ENCODE assay signal across 13 cellular contexts in the genomic region with DNA sequence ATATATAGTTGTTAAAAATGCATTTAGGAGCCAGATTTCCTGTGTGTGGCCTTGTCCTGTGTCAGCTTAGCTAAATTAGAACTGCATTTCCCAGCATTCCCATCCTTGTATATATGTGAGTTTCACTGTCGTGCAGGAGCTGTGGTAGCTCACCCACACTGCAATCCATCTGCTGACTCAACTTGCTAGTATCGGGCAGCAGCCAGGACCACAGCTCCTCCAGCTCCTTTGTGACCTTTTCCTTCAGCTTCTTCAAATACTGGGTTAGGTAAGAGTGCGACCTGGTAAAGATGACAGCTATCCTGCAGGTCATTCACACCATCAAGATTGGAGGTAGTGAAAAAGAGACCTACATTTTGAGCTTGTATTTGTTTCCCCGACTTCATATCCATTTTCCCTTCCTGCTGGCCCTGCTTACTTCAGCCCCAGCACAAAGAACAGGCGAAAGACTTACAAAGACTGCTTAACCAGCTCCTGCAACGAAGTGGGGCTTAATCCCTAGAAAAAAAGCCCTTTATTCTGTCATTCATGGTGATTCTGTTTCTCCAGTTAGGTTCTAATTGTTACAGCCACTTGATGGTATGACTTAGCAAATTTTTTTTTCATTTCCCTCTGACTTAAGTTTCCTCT. TPM values are rescaled to one million over a fixed set of nuclear protein-coding genes. Genes with fewer than 3 reads are reported as not detected.
DNase-seq lines count a peak whose midpoint lies in the region; ATAC-seq and TF ChIP-seq lines count a peak whose summit lies in the region.
"Had no signal": no experiment of that assay in that cellular context is flagged by ENCODE, and none has a peak within 500 bp of the region (broad histone marks: within the 10 kb centered on the region; RNA-seq: fewer than 3 reads in every experiment).

No MANE protein-coding gene starts in this region.

- H4K20me1 ChIP-seq in osteoblast (ENCODE audit: insufficient read depth, low read length): no peaks in the 10 kb centered on the region

- peak overlapping the region; percentile 11 for H3K27ac ChIP-seq in osteoblast (ENCODE audit: low read depth, low read length)
- H3K27ac ChIP-seq: thoracic aorta had no signal

- TF ChIP-seq CTCF in cardiac fibroblast (IDR thresholded peaks at IDR 0.05; ENCODE audit: low read depth, low read length): no peak
- TF ChIP-seq CTCF in osteoblast (IDR thresholded peaks at IDR 0.05; ENCODE audit: extremely low read depth, low read depth, low read length): no peak

- peak overlapping the region; percentile 71 for H3K4me2 ChIP-seq in osteoblast (ENCODE audit: insufficient read depth, low read length)

- H3K79me2 ChIP-seq in osteoblast (ENCODE audit: insufficient read depth, low read length): no peaks in the 10 kb centered on the region

- peak; percentile 53 for ATAC-seq in GM18868 (IDR thresholded peaks at IDR 0.05; ENCODE audit: unreplicated experiment)
- ATAC-seq: activated naive CD8-positive, alpha-beta T cell treated with anti-CD3 and anti-CD28 coated beads, Interleukin-2, amount 50 U/mL, for 24 hours had no signal

- H3K4me3 ChIP-seq in cardiac fibroblast (replicated peaks in 1 of 2; ENCODE audit: low read depth in 2 of 2, low read length in 2 of 2): no peak overlapping the region
- peak overlapping the region; percentile 54 for H3K4me3 ChIP-seq in osteoblast (ENCODE audit: insufficient read depth, low read length)
- H3K4me3 ChIP-seq: thoracic aorta had no signal

- H2AFZ ChIP-seq in osteoblast (ENCODE audit: low read length): peak overlapping the region; percentile 71

- H3K4me1 ChIP-seq in osteoblast (ENCODE audit: insufficient read depth, low read length): peaks cover 8% of the 10 kb centered on the region

- no peaks in the 10 kb centered on the region for H3K36me3 ChIP-seq in osteoblast (ENCODE audit: insufficient read depth, low read length)
- H3K36me3 ChIP-seq: thoracic aorta had no signal

- H3K9me3 ChIP-seq in osteoblast (ENCODE audit: low read depth, low read length): no peaks in the 10 kb centered on the region
- H3K9me3 ChIP-seq: thoracic aorta had no signal

- peak; percentile 41 for DNase-seq in NOMO-1 treated with DMSO at 0.1 percent for 48 hours (lab: John Stamatoyannopoulos, UW; ENCODE audit: unreplicated experiment)
- DNase-seq in cardiac fibroblast (ENCODE audit: low read depth in 2 of 2): peak; percentile 3 to 18
- DNase-seq in osteoblast (ENCODE audit: insufficient read length, low spot score, missing footprints): no peak
- no peak for DNase-seq in NCI-H2227 treated with DMSO at 0.1 percent for 48 hours (lab: John Stamatoyannopoulos, UW)
- DNase-seq in effector CD4-positive, alpha-beta T cell: no peak
- DNase-seq in HuH-7 (ENCODE audit: low spot score): no peak
- no peak for DNase-seq in NCI-H187 treated with DMSO at 0.1 percent for 48 hours (lab: John Stamatoyannopoulos, UW)
- DNase-seq: activated CD4-positive, alpha-beta T cell treated with anti-CD3 and anti-CD28 coated beads, Interleukin-2, amount 50 U/mL, for 48 hours; activated naive CD8-positive, alpha-beta T cell treated with anti-CD3 and anti-CD28 coated beads, Interleukin-2, amount 50 U/mL, for 24 hours; DND-41 had no signal

- no peaks in the 10 kb centered on the region for H3K27me3 ChIP-seq in osteoblast (ENCODE audit: insufficient read depth, low read length)

RNA-seq across cellular contexts. Expression of a gene that starts 11.4 kb away (rescaled TPM):
- total RNA-seq in osteoblast: not detected in 2 replicates
- total RNA-seq: kidney epithelial cell, thoracic aorta had no signal

RNA-seq across cellular contexts. Expression of a gene that starts 48.8 kb away (rescaled TPM):
- total RNA-seq in osteoblast: 0.88 and 1.4 TPM in 2 replicates
- total RNA-seq: kidney epithelial cell, thoracic aorta had no signal

Comparison
In these comparisons a context has a peak if more than half of its experiments do, and no peak if none do; other contexts are left out.
1. DNase-seq: peak in NOMO-1 treated with DMSO at 0.1 percent for 48 hours (single experiment) and cardiac fibroblast (2 of 2); none in osteoblast (single experiment), NCI-H2227 treated with DMSO at 0.1 percent for 48 hours (single experiment), effector CD4-positive, alpha-beta T cell (single experiment), HuH-7 (single experiment) and NCI-H187 treated with DMSO at 0.1 percent for 48 hours (single experiment).